Comparison of ENCODE assay signal across 1 cellular context in the genomic region with DNA sequence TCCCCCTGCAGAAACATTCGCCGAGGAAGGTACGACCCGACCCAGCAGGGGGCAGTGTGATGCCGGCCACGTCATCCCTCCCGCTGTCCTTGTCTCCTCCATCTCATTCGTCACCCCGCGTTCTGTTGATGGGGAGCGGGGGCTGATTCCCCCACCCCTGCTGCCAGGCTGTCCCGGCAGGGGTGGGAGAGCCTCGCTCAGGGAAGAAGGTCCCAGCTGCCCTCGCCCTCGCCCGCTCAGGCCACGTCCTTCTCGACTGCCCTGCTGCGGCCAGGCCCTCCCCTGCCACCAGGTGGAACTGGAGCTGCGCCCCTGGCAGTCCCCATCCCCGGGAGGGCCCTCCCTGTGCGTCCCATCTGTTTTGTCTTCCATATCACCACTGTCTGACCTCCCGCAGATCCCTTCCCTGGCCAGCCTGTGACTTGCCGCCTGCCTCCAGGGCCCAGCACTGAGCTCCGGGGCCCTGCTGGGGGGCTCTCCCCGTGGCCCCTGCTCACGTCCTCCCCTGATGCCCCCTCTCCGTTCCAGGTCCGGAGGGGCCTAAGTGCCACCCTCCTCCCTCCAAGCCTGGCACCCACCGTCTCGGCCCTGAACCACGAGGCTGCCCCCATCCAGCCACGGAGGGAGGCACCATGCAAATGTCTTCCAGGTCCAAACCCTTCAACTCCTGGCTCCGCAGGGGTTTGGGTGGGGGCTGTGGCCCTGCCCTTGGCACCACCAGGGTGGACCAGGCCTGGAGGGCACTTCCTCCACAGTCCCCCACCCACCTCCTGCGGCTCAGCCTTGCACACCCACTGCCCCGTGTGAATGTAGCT.
TF ChIP-seq lines count a peak whose summit lies in the region.

No MANE protein-coding gene starts in this region.

TF ChIP-seq in HepG2, 621 proteins besides CTCF, POLR2A, EP300 and RAD21 (continued from another document and continues in another):
- TF ChIP-seq, protein P1, sequence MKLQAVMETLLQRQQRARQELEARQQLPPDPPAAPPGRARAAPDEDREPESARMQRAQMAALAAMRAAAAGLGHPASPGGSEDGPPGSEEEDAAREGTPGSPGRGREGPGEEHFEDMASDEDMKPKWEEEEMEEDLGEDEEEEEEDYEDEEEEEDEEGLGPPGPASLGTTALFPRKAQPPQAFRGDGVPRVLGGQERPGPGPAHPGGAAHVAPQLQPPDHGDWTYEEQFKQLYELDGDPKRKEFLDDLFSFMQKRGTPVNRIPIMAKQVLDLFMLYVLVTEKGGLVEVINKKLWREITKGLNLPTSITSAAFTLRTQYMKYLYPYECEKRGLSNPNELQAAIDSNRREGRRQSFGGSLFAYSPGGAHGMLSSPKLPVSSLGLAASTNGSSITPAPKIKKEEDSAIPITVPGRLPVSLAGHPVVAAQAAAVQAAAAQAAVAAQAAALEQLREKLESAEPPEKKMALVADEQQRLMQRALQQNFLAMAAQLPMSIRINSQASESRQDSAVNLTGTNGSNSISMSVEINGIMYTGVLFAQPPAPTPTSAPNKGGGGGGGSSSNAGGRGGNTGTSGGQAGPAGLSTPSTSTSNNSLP (IDR thresholded peaks at IDR 0.05; ENCODE audit: low read depth, low read length) = no peak
- TF ChIP-seq, protein P2, sequence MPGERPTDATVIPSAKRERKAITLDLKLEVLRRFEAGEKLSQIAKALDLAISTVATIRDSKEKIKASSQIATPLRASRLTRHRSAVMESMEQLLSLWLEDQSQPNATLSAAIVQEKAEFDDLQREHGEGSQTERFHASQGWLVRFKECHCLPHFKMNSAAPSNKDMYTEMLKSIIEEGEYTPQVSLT (CRISPR knock-in tag; IDR thresholded peaks at IDR 0.05; ENCODE audit: borderline replicate concordance, low read depth) = no peak
- TF ChIP-seq ZSCAN9 (CRISPR knock-in tag; IDR thresholded peaks at IDR 0.05; ENCODE audit: borderline replicate concordance) (no peak), ZNF460 (CRISPR knock-in tag; IDR thresholded peaks at IDR 0.05; ENCODE audit: borderline replicate concordance) (no peak), ZNF383 (CRISPR knock-in tag; IDR thresholded peaks at IDR 0.05; ENCODE audit: borderline replicate concordance) (no peak), JUN (CRISPR knock-in tag; IDR thresholded peaks at IDR 0.05) (no peak), ZNF446 (CRISPR knock-in tag; IDR thresholded peaks at IDR 0.05) (no peak), TAF1 (CRISPR knock-in tag; IDR thresholded peaks at IDR 0.05) (peak; percentile 44; the same call in 1 of the 2 replicates), SRSF4 (IDR thresholded peaks at IDR 0.05; ENCODE audit: low read depth, low read length, poor library complexity, severe bottlenecking) (no peak), YEATS4 (CRISPR knock-in tag; IDR thresholded peaks at IDR 0.05; ENCODE audit: borderline replicate concordance) (peak; percentile 42; the same call in 1 of the 2 replicates), ZNF652 (CRISPR knock-in tag; IDR thresholded peaks at IDR 0.05; ENCODE audit: borderline replicate concordance, low read depth) (no peak), RFX1 (IDR thresholded peaks at IDR 0.05) (no peak), ZNF260 (CRISPR knock-in tag; IDR thresholded peaks at IDR 0.05; ENCODE audit: borderline replicate concordance, low read depth) (0 out of 2 replicates have a peak, but pooled peaks have one; percentile 34), REXO4 (CRISPR knock-in tag; IDR thresholded peaks at IDR 0.05; ENCODE audit: borderline replicate concordance) (no peak), ZBTB38 (CRISPR knock-in tag; IDR thresholded peaks at IDR 0.05) (no peak), SAFB2 (CRISPR knock-in tag; IDR thresholded peaks at IDR 0.05; ENCODE audit: borderline replicate concordance, low read depth) (0 out of 2 replicates have a peak, but pooled peaks have one; percentile 62), ATRX (CRISPR knock-in tag; IDR thresholded peaks at IDR 0.05; ENCODE audit: borderline replicate concordance) (no peak), ZFP1 (CRISPR knock-in tag; IDR thresholded peaks at IDR 0.05) (no peak), ZNF10 (CRISPR knock-in tag; IDR thresholded peaks at IDR 0.05; ENCODE audit: borderline replicate concordance, low read depth) (no peak), ZNF263 (CRISPR knock-in tag; IDR thresholded peaks at IDR 0.05) (peak; percentile 60), SRY (CRISPR knock-in tag; IDR thresholded peaks at IDR 0.05) (no peak), ZFAT (CRISPR knock-in tag; conservative IDR thresholded peaks at IDR 0.05) (no peak)
- TF ChIP-seq, protein P3, sequence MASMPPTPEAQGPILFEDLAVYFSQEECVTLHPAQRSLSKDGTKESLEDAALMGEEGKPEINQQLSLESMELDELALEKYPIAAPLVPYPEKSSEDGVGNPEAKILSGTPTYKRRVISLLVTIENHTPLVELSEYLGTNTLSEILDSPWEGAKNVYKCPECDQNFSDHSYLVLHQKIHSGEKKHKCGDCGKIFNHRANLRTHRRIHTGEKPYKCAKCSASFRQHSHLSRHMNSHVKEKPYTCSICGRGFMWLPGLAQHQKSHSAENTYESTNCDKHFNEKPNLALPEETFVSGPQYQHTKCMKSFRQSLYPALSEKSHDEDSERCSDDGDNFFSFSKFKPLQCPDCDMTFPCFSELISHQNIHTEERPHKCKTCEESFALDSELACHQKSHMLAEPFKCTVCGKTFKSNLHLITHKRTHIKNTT (CRISPR knock-in tag; IDR thresholded peaks at IDR 0.05) = no peak
- TF ChIP-seq, protein P4, sequence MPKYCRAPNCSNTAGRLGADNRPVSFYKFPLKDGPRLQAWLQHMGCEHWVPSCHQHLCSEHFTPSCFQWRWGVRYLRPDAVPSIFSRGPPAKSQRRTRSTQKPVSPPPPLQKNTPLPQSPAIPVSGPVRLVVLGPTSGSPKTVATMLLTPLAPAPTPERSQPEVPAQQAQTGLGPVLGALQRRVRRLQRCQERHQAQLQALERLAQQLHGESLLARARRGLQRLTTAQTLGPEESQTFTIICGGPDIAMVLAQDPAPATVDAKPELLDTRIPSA (CRISPR knock-in tag; IDR thresholded peaks at IDR 0.05; ENCODE audit: borderline replicate concordance) = no peak
- TF ChIP-seq, protein P5, sequence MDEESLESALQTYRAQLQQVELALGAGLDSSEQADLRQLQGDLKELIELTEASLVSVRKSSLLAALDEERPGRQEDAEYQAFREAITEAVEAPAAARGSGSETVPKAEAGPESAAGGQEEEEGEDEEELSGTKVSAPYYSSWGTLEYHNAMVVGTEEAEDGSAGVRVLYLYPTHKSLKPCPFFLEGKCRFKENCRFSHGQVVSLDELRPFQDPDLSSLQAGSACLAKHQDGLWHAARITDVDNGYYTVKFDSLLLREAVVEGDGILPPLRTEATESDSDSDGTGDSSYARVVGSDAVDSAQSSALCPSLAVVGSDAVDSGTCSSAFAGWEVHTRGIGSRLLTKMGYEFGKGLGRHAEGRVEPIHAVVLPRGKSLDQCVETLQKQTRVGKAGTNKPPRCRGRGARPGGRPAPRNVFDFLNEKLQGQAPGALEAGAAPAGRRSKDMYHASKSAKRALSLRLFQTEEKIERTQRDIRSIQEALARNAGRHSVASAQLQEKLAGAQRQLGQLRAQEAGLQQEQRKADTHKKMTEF (CRISPR knock-in tag; IDR thresholded peaks at IDR 0.05) = peak; percentile 66
- TF ChIP-seq, protein P6, sequence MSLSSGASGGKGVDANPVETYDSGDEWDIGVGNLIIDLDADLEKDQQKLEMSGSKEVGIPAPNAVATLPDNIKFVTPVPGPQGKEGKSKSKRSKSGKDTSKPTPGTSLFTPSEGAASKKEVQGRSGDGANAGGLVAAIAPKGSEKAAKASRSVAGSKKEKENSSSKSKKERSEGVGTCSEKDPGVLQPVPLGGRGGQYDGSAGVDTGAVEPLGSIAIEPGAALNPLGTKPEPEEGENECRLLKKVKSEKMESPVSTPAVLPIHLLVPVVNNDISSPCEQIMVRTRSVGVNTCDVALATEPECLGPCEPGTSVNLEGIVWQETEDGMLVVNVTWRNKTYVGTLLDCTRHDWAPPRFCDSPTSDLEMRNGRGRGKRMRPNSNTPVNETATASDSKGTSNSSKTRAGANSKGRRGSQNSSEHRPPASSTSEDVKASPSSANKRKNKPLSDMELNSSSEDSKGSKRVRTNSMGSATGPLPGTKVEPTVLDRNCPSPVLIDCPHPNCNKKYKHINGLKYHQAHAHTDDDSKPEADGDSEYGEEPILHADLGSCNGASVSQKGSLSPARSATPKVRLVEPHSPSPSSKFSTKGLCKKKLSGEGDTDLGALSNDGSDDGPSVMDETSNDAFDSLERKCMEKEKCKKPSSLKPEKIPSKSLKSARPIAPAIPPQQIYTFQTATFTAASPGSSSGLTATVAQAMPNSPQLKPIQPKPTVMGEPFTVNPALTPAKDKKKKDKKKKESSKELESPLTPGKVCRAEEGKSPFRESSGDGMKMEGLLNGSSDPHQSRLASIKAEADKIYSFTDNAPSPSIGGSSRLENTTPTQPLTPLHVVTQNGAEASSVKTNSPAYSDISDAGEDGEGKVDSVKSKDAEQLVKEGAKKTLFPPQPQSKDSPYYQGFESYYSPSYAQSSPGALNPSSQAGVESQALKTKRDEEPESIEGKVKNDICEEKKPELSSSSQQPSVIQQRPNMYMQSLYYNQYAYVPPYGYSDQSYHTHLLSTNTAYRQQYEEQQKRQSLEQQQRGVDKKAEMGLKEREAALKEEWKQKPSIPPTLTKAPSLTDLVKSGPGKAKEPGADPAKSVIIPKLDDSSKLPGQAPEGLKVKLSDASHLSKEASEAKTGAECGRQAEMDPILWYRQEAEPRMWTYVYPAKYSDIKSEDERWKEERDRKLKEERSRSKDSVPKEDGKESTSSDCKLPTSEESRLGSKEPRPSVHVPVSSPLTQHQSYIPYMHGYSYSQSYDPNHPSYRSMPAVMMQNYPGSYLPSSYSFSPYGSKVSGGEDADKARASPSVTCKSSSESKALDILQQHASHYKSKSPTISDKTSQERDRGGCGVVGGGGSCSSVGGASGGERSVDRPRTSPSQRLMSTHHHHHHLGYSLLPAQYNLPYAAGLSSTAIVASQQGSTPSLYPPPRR (CRISPR knock-in tag; IDR thresholded peaks at IDR 0.05; ENCODE audit: borderline replicate concordance) = 0 out of 2 replicates have a peak, but pooled peaks have one; percentile 7
- TF ChIP-seq, protein P7, sequence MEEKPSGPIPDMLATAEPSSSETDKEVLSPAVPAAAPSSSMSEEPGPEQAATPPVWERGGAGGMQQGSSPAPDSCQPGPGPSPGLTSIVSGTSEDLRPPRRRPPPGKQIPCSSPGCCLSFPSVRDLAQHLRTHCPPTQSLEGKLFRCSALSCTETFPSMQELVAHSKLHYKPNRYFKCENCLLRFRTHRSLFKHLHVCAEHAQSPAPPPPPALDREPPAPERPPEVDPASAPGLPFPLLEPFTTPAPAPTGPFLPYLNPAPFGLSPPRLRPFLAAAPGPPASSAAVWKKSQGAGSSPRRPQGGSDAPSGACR (CRISPR knock-in tag; IDR thresholded peaks at IDR 0.05) = no peak
- TF ChIP-seq, protein P8, sequence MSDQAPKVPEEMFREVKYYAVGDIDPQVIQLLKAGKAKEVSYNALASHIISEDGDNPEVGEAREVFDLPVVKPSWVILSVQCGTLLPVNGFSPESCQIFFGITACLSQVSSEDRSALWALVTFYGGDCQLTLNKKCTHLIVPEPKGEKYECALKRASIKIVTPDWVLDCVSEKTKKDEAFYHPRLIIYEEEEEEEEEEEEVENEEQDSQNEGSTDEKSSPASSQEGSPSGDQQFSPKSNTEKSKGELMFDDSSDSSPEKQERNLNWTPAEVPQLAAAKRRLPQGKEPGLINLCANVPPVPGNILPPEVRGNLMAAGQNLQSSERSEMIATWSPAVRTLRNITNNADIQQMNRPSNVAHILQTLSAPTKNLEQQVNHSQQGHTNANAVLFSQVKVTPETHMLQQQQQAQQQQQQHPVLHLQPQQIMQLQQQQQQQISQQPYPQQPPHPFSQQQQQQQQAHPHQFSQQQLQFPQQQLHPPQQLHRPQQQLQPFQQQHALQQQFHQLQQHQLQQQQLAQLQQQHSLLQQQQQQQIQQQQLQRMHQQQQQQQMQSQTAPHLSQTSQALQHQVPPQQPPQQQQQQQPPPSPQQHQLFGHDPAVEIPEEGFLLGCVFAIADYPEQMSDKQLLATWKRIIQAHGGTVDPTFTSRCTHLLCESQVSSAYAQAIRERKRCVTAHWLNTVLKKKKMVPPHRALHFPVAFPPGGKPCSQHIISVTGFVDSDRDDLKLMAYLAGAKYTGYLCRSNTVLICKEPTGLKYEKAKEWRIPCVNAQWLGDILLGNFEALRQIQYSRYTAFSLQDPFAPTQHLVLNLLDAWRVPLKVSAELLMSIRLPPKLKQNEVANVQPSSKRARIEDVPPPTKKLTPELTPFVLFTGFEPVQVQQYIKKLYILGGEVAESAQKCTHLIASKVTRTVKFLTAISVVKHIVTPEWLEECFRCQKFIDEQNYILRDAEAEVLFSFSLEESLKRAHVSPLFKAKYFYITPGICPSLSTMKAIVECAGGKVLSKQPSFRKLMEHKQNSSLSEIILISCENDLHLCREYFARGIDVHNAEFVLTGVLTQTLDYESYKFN (CRISPR knock-in tag; conservative IDR thresholded peaks at IDR 0.05) = 0 out of 2 replicates have a peak, but pooled peaks have one; percentile 6
- TF ChIP-seq, protein P9, sequence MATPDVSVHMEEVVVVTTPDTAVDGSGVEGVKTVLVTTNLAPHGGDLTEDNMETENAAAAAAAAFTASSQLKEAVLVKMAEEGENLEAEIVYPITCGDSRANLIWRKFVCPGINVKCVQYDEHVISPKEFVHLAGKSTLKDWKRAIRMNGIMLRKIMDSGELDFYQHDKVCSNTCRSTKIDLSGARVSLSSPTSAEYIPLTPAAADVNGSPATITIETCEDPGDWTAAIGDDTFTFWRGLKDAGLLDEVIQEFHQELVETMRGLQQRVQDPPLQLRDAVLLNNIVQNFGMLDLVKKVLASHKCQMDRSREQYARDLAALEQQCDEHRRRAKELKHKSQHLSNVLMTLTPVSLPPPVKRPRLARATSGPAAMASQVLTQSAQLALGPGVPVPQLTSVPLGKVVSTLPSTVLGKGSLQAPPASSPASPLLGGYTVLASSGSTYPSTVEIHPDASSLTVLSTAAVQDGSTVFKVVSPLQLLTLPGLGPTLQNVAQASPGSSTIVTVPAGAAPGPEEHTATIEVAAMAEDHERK (CRISPR knock-in tag; IDR thresholded peaks at IDR 0.05; ENCODE audit: low read depth) = no peak
